Comparison of ENCODE assay signal across 17 cellular contexts in genomic region chr5:130126748-130127147, GRCh38.
DNase-seq lines count a peak whose midpoint lies in the region; FAIRE-seq and TF ChIP-seq lines count a peak whose summit lies in the region.
"Had no signal": no experiment of that assay in that cellular context is flagged by ENCODE, and none has a peak within 500 bp of the region (broad histone marks: within the 10 kb centered on the region; RNA-seq: fewer than 3 reads in every experiment).

No MANE protein-coding gene starts in this region.

- TF ChIP-seq CTCF in choroid plexus epithelial cell (conservative IDR thresholded peaks at IDR 0.05; ENCODE audit: low read depth, low read length): no peak

- no peak overlapping the region for H3K4me3 ChIP-seq in choroid plexus epithelial cell (ENCODE audit: low read depth, low read length)
- no peak overlapping the region for H3K4me3 ChIP-seq in skeletal muscle cell (ENCODE audit: low read depth, low read length)
- H3K4me3 ChIP-seq: GM23338 had no signal

- no peak for FAIRE-seq in GM12891 (lab: Jason Lieb, UNC)

- TF ChIP-seq POLR2A in GM12891 (IDR thresholded peaks at IDR 0.05; ENCODE audit: low read depth, low read length): no peak

- peak; percentile 6 for DNase-seq in AG08395 (ENCODE audit: low spot score)
- peak; percentile 25 for DNase-seq in OCI-M1 (lab: John Stamatoyannopoulos, UW)
- peak; percentile 31 for DNase-seq in choroid plexus epithelial cell (ENCODE audit: low read depth)
- peak; percentile 32 for DNase-seq in skeletal muscle cell (ENCODE audit: low read depth)
- no peak for DNase-seq in nucleus accumbens (lab: John Stamatoyannopoulos, UW)
- no peak for DNase-seq in foreskin melanocyte
- DNase-seq in GM12891 (ENCODE audit: insufficient read length, low spot score): no peak
- DNase-seq in DMS114 treated with DMSO at 0.1 percent for 48 hours (lab: John Stamatoyannopoulos, UW; ENCODE audit: unreplicated experiment): no peak
- DNase-seq: 8988T; BE2C; Caco-2; CD4-positive, CD25-positive, alpha-beta regulatory T cell; NCI-H1105; NCI-H2107; NCI-H345; NCI-H524 treated with DMSO at 0.1 percent for 48 hours had no signal

TF ChIP-seq in GM12891, 5 proteins besides CTCF, POLR2A, EP300 and RAD21:
- TF ChIP-seq TAF1 (IDR thresholded peaks at IDR 0.05; ENCODE audit: low read depth, low read length): no peak
- no peak for TF ChIP-seq POU2F2 (IDR thresholded peaks at IDR 0.05; ENCODE audit: low read depth, low read length)
- TF ChIP-seq SPI1 (IDR thresholded peaks at IDR 0.05; ENCODE audit: low read depth, low read length): no peak
- no peak for TF ChIP-seq POLR2AphosphoS5 (IDR thresholded peaks at IDR 0.05; ENCODE audit: low read depth, low read length)
- no peak for TF ChIP-seq PAX5 (IDR thresholded peaks at IDR 0.05; ENCODE audit: insufficient read depth, low read length, severe bottlenecking)

Comparison
In these comparisons a context has a peak if more than half of its experiments do, and no peak if none do; other contexts are left out.
1. DNase-seq: peak in AG08395 (single experiment), OCI-M1 (single experiment), choroid plexus epithelial cell (single experiment) and skeletal muscle cell (single experiment); none in nucleus accumbens (0 of 56), foreskin melanocyte (single experiment), GM12891 (single experiment) and DMS114 treated with DMSO at 0.1 percent for 48 hours (single experiment).